8 cellular contexts compared by ENCODE assay signal in the genomic region with DNA sequence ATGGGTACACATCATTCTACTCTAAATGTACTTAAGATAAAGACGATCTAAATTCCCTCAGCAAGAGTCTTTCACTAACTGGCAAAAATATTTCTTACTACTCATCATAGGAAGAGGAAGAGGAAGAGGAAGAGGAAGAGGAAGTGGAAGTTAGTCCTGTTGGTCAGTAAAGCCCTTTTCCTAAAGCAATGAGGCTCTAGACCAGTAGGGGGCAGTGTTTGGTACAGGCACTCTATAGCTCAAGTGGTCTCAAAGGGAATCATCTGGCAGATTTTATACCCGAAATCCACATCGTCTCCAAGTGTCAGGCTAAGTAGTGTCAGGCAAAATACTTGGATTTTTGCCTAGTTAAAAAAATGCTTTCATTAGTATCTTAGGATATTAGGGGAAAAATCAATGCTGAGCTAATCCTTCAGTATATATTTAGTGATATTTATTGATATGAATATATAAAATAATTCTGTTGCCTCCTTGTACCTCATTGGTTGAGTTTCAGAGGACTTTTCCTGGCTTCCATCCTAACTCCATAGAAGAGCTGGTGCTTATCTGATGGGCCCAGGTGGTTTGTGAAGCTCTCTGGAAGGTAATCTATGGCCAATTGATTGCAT. TPM values are rescaled to one million over a fixed set of nuclear protein-coding genes. Genes with fewer than 3 reads are reported as not detected.
DNase-seq lines count a peak whose midpoint lies in the region; ATAC-seq, FAIRE-seq and TF ChIP-seq lines count a peak whose summit lies in the region.

No MANE protein-coding gene starts in this region.

- no peak for TF ChIP-seq POLR2A in GM12891 (IDR thresholded peaks at IDR 0.05; ENCODE audit: low read depth, low read length)

- peaks cover 96% of the 10 kb centered on the region for H3K79me2 ChIP-seq in ACC112 (ENCODE audit: control insufficient read depth, insufficient read depth, low read length, unreplicated experiment)
- H3K79me2 ChIP-seq in OCI-LY3 (ENCODE audit: low read length) = no peaks in the 10 kb centered on the region
- H3K79me2 ChIP-seq in fibroblast of lung (ENCODE audit: control insufficient read depth, insufficient read depth, low read length) = peaks cover 91% of the 10 kb centered on the region

- no peaks in the 10 kb centered on the region for H3K9me3 ChIP-seq in OCI-LY3 (ENCODE audit: insufficient read depth, low read length)
- no peaks in the 10 kb centered on the region for H3K9me3 ChIP-seq in fibroblast of lung (ENCODE audit: control insufficient read depth, insufficient read depth, low read depth, low read length)

- no peaks in the 10 kb centered on the region for H3K27me3 ChIP-seq in ACC112 (ENCODE audit: insufficient read depth, low read length)
- peaks cover 29% of the 10 kb centered on the region for H3K27me3 ChIP-seq in OCI-LY3 (ENCODE audit: low read depth, low read length)
- no peaks in the 10 kb centered on the region for H3K27me3 ChIP-seq in fibroblast of lung (ENCODE audit: control insufficient read depth, insufficient read depth, low read length)

- peak; percentile 50 for FAIRE-seq in GM12891 (lab: Jason Lieb, UNC)

- H3K4me3 ChIP-seq in ACC112 (ENCODE audit: low read depth, low read length) (no peak overlapping the region), OCI-LY3 (ENCODE audit: low read length) (no peak overlapping the region), fibroblast of lung (replicated peaks in 1 of 4; ENCODE audit: control extremely low read depth in 1 of 4, insufficient read depth in 1 of 4, low read depth in 3 of 4, low read length in 4 of 4) (no peak overlapping the region)

- peaks cover 95% of the 10 kb centered on the region for H3K4me1 ChIP-seq in ACC112 (ENCODE audit: control insufficient read depth, insufficient read depth, low read length, unreplicated experiment)
- peaks cover 32% of the 10 kb centered on the region for H3K4me1 ChIP-seq in OCI-LY3 (ENCODE audit: low read length)
- H3K4me1 ChIP-seq in fibroblast of lung (ENCODE audit: control insufficient read depth, extremely low read depth, insufficient read depth, low read length) = peaks cover 25% of the 10 kb centered on the region

- peak overlapping the region; percentile 25 for H3K4me2 ChIP-seq in OCI-LY3 (ENCODE audit: low read length)
- no peak overlapping the region for H3K4me2 ChIP-seq in fibroblast of lung (ENCODE audit: extremely low read depth, insufficient read depth, low read length)

- no peak for ATAC-seq in HG03457 (IDR thresholded peaks at IDR 0.05; ENCODE audit: unreplicated experiment)
- ATAC-seq in HG03460 (IDR thresholded peaks at IDR 0.05; ENCODE audit: unreplicated experiment) = no peak

- peak; percentile 89 for TF ChIP-seq CTCF in OCI-LY3 (IDR thresholded peaks at IDR 0.05; ENCODE audit: low read depth, low read length)
- TF ChIP-seq CTCF in fibroblast of lung (conservative IDR thresholded peaks at IDR 0.05 in 1 of 2, IDR thresholded peaks at IDR 0.05 in 1 of 2; ENCODE audit: low read depth in 1 of 2, low read length in 2 of 2) = peak; percentile 71 to 84

- H3K9ac ChIP-seq in OCI-LY3 (ENCODE audit: low read length) (no peak overlapping the region), fibroblast of lung (ENCODE audit: insufficient read depth, low read length) (no peak overlapping the region)

- no peak overlapping the region for H2AFZ ChIP-seq in ACC112 (ENCODE audit: low read length, unreplicated experiment)
- H2AFZ ChIP-seq in OCI-LY3 (ENCODE audit: low read depth, low read length) = no peak overlapping the region
- no peak overlapping the region for H2AFZ ChIP-seq in fibroblast of lung (ENCODE audit: low read length)

- peaks cover 66% of the 10 kb centered on the region for H3K36me3 ChIP-seq in ACC112 (ENCODE audit: insufficient read depth, low read length)
- no peaks in the 10 kb centered on the region for H3K36me3 ChIP-seq in OCI-LY3 (replicated peaks; ENCODE audit: low read depth, low read length)
- peaks cover 10% of the 10 kb centered on the region for H3K36me3 ChIP-seq in fibroblast of lung (ENCODE audit: control insufficient read depth, insufficient read depth, low read length)

- DNase-seq in GM12891 (ENCODE audit: insufficient read length, low spot score) (no peak), fibroblast of lung (ENCODE audit: low read depth in 2 of 2) (peak in 1 of 2 donors; percentile 78), putamen (ENCODE audit: low spot score) (peak; percentile 68), NCI-H2196 (lab: John Stamatoyannopoulos, UW; ENCODE audit: unreplicated experiment) (no peak)

- peak overlapping the region; percentile 90 for H3K27ac ChIP-seq in ACC112 (ENCODE audit: low read depth, low read length)
- H3K27ac ChIP-seq in OCI-LY3 (ENCODE audit: low read length) = no peak overlapping the region
- H3K27ac ChIP-seq in fibroblast of lung (ENCODE audit: insufficient read depth, low read length) = no peak overlapping the region

- H4K20me1 ChIP-seq in OCI-LY3 (ENCODE audit: insufficient read depth, low read length) = no peaks in the 10 kb centered on the region
- no peaks in the 10 kb centered on the region for H4K20me1 ChIP-seq in fibroblast of lung (ENCODE audit: control insufficient read depth, extremely low read depth, insufficient read depth, low read length)

TF ChIP-seq in GM12891, 5 proteins besides CTCF, POLR2A, EP300 and RAD21:
- TF ChIP-seq TAF1 (IDR thresholded peaks at IDR 0.05; ENCODE audit: low read depth, low read length) = no peak
- peak; percentile 45; the same call in 1 of the 2 replicates for TF ChIP-seq SPI1 (IDR thresholded peaks at IDR 0.05; ENCODE audit: low read depth, low read length)

RNA-seq across cellular contexts. Expression of gene BLID, which starts 7.7 kb away (rescaled TPM):
- polyA plus RNA-seq in GM12891 (2012; ENCODE audit: low read depth, missing spikeins) = not detected
- 3.6 and 7.9 TPM in 2 replicates for total RNA-seq in fibroblast of lung
- 0.09 and 0.32 TPM in 2 replicates for polyA plus RNA-seq in fibroblast of lung
- polyA plus RNA-seq in fibroblast of lung (2012) = 0.16 TPM in 1 of 2 replicates, not detected in the other
- not detected in 2 replicates for polyA minus RNA-seq in fibroblast of lung (ENCODE audit: low replicate concordance)
